27 cellular contexts compared by ENCODE assay signal in the genomic region with DNA sequence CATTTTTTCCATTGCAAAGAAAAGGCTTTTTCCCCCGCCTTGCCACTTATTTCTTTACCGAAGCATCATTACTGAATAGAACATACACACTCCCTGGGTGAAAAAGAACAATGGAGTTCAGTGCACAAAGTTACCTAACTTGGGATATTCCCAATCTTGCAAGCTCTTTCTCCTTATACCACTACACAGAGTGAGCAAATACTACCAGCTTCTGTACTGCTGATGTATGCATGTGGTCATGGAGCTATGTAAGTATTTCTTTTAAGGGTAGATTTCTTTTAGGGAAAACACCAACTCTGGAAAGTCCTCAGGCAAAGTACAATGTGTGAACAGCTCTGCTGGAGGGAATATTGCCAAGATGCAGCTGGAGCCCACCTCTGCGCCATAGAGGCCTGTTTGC.
A peak's percentile ranks its signal among the peaks of the same experiment; 100 is the strongest.
DNase-seq lines count a peak whose midpoint lies in the region; ATAC-seq and TF ChIP-seq lines count a peak whose summit lies in the region.
"Had no signal": no experiment of that assay in that cellular context is flagged by ENCODE, and none has a peak within 500 bp of the region (broad histone marks: within the 10 kb centered on the region; RNA-seq: fewer than 3 reads in every experiment).

No MANE protein-coding gene starts in this region.

- no TSS peak for BruUV-seq in PC-9 (replicated peaks; lab: Mats Ljungman, UMichigan)

- H3K4me3 ChIP-seq in PC-9 (no peak overlapping the region), thoracic aorta (no peak overlapping the region)
- H3K4me3 ChIP-seq: dorsolateral prefrontal cortex, heart right ventricle, prostate gland, stomach, upper lobe of left lung had no signal

- H3K36me3 Mint-ChIP-seq in chondrocyte (ENCODE audit: low read depth), result peaks cover 14% of the 10 kb centered on the region
- peaks cover 23 to 24% of the 10 kb centered on the region in 2 donors for H3K36me3 Mint-ChIP-seq in naive B cell

- H3K36me3 ChIP-seq in PC-9 (ENCODE audit: low read depth), result peaks cover 14% of the 10 kb centered on the region; the same call in 1 of the 2 replicates
- no peaks in the 10 kb centered on the region for H3K36me3 ChIP-seq in thoracic aorta
- H3K36me3 ChIP-seq: heart right ventricle, prostate gland had no signal

- H3K4me3 Mint-ChIP-seq in chondrocyte (ENCODE audit: unreplicated experiment) (no peak overlapping the region), naive B cell (peak overlapping the region in 1 of 8 donors; percentile 1)
- H3K4me3 Mint-ChIP-seq: activated CD4-positive, alpha-beta T cell treated with anti-CD3 and anti-CD28 coated beads for 36 hours; activated naive CD8-positive, alpha-beta T cell treated with anti-CD3 and anti-CD28 coated beads for 36 hours; T-helper 2 cell treated with Interferon-gamma antibody and Interleukin-4, amounts not matched to agents 5 μg/mL and 100 μg/mL, for 36 hours had no signal

- peaks cover 74% of the 10 kb centered on the region for H3K4me1 ChIP-seq in PC-9 (replicated peaks; ENCODE audit: insufficient read depth)
- H3K4me1 ChIP-seq in thoracic aorta (ENCODE audit: control insufficient read depth in 1 of 2, low read depth in 2 of 2), result peaks cover 35 to 80% of the 10 kb centered on the region in 2 donors
- H3K4me1 ChIP-seq: prostate gland had no signal

- H3K27me3 ChIP-seq in PC-9 (ENCODE audit: insufficient read depth, low read depth) (no peaks in the 10 kb centered on the region), thoracic aorta (replicated peaks; ENCODE audit: insufficient read depth) (no peaks in the 10 kb centered on the region)
- H3K27me3 ChIP-seq: dorsolateral prefrontal cortex, heart right ventricle, stomach, upper lobe of left lung had no signal

- intact Hi-C loops in PC-9 (cut with micrococcal nuclease; ENCODE audit: unreplicated experiment), result no loop called here

- CTCF ChIA-PET in PC-9 (lab: Charles Lee), result no interaction called here

- POLR2A ChIA-PET in PC-9 (lab: Charles Lee; ENCODE audit: unreplicated experiment), result interaction anchor here (0.5 kb wide), 1 partner anchor 9 kb away, joined by 3 read pairs; no protein-coding TSS in a partner anchor

- H3K4me1 Mint-ChIP-seq in chondrocyte (ENCODE audit: low read depth) (peaks cover 94% of the 10 kb centered on the region), naive B cell (peaks cover 13 to 19% (median 13%) of the 10 kb centered on the region in 3 donors)

- peak overlapping the region; percentile 92 for H3K27ac Mint-ChIP-seq in chondrocyte (ENCODE audit: unreplicated experiment)
- H3K27ac Mint-ChIP-seq in naive B cell, result peak overlapping the region in 4 of 6 donors; percentile 37 to 72 (median 56)
- H3K27ac Mint-ChIP-seq: activated CD4-positive, alpha-beta T cell treated with anti-CD3 and anti-CD28 coated beads for 36 hours; activated naive CD8-positive, alpha-beta T cell treated with anti-CD3 and anti-CD28 coated beads for 36 hours; T-helper 2 cell treated with Interferon-gamma antibody and Interleukin-4, amounts not matched to agents 5 μg/mL and 100 μg/mL, for 36 hours had no signal

- no peak for ATAC-seq in naive B cell (ENCODE audit: low read depth in 2 of 2)
- no peak for ATAC-seq in thoracic aorta (ENCODE audit: insufficient number of reproducible peaks, low FRiP score, low read depth)
- no peak for ATAC-seq in GM21526 (IDR thresholded peaks at IDR 0.05; ENCODE audit: low FRiP score, unreplicated experiment)
- ATAC-seq in HG02870 (IDR thresholded peaks at IDR 0.05; ENCODE audit: unreplicated experiment), result no peak
- ATAC-seq: activated CD4-positive, alpha-beta T cell treated with anti-CD3 and anti-CD28 coated beads for 36 hours; HCT116 had no signal

- peaks cover 48% of the 10 kb centered on the region for H3F3A ChIP-seq in PC-9 (ENCODE audit: insufficient read depth, low read depth)

- 0 out of 2 replicates have a peak overlapping the region, but pooled peaks have one; percentile 94 for H3K27ac ChIP-seq in PC-9
- peak overlapping the region; percentile 96 to 98 for H3K27ac ChIP-seq in thoracic aorta
- H3K27ac ChIP-seq: C4-2B had no signal

- no peak for DNase-seq in PC-9
- DNase-seq in chondrocyte (ENCODE audit: low spot score), result no peak
- no peak for DNase-seq in naive B cell
- no peak for DNase-seq in thoracic aorta (ENCODE audit: low spot score)
- no peak for DNase-seq in OCI-M1 (lab: John Stamatoyannopoulos, UW)
- no peak for DNase-seq in A172 (ENCODE audit: low spot score)
- DNase-seq: activated CD4-positive, alpha-beta T cell treated with anti-CD3 and anti-CD28 coated beads for 36 hours; activated CD8-positive, alpha-beta memory T cell treated with anti-CD3 and anti-CD28 coated beads for 24 hours; activated effector memory CD4-positive, alpha-beta T cell treated with Interleukin-2 at 50 U/mL for 16 hours; activated naive CD8-positive, alpha-beta T cell treated with anti-CD3 and anti-CD28 coated beads for 36 hours; Caco-2; DMS79; dorsolateral prefrontal cortex; GDM1; heart right ventricle; Karpas-422; MV-4-11; NCI-H1436 treated with DMSO at 0.1 percent for 48 hours; NCI-H2107; stomach; upper lobe of left lung had no signal

- no peaks in the 10 kb centered on the region for H4K20me1 ChIP-seq in PC-9 (ENCODE audit: insufficient read depth)

- H3K9me3 ChIP-seq in PC-9 (ENCODE audit: insufficient read depth, low read depth), result no peaks in the 10 kb centered on the region
- no peaks in the 10 kb centered on the region for H3K9me3 ChIP-seq in thoracic aorta
- H3K9me3 ChIP-seq: Caco-2, heart right ventricle, prostate gland, stomach, upper lobe of left lung had no signal

- no peak for TF ChIP-seq CTCF in PC-9 (conservative IDR thresholded peaks at IDR 0.05)
- TF ChIP-seq CTCF in chondrocyte (IDR thresholded peaks at IDR 0.05), result no peak
- no peak for TF ChIP-seq CTCF in thoracic aorta (IDR thresholded peaks at IDR 0.05)

- H3K27me3 Mint-ChIP-seq in chondrocyte (ENCODE audit: low read depth) (no peaks in the 10 kb centered on the region), naive B cell (no peaks in the 10 kb centered on the region)
- H3K27me3 Mint-ChIP-seq: activated CD4-positive, alpha-beta T cell treated with anti-CD3 and anti-CD28 coated beads for 36 hours; activated naive CD8-positive, alpha-beta T cell treated with anti-CD3 and anti-CD28 coated beads for 36 hours had no signal

- H3K4me2 ChIP-seq in PC-9, result no peak overlapping the region

- no peaks in the 10 kb centered on the region for H3K9me3 Mint-ChIP-seq in chondrocyte (ENCODE audit: low read depth)
- no peaks in the 10 kb centered on the region for H3K9me3 Mint-ChIP-seq in naive B cell
- H3K9me3 Mint-ChIP-seq: activated naive CD8-positive, alpha-beta T cell treated with anti-CD3 and anti-CD28 coated beads for 36 hours; T-helper 2 cell treated with Interferon-gamma antibody and Interleukin-4, amounts not matched to agents 5 μg/mL and 100 μg/mL, for 36 hours had no signal

- no peaks in the 10 kb centered on the region for H3K9me2 ChIP-seq in PC-9 (ENCODE audit: insufficient read depth)

- peaks cover 29% of the 10 kb centered on the region for H3K79me2 ChIP-seq in PC-9 (ENCODE audit: low read depth)

- H2AFZ ChIP-seq in PC-9, result no peak overlapping the region
